Comparison of ENCODE assay signal across 17 cellular contexts in the genomic region with DNA sequence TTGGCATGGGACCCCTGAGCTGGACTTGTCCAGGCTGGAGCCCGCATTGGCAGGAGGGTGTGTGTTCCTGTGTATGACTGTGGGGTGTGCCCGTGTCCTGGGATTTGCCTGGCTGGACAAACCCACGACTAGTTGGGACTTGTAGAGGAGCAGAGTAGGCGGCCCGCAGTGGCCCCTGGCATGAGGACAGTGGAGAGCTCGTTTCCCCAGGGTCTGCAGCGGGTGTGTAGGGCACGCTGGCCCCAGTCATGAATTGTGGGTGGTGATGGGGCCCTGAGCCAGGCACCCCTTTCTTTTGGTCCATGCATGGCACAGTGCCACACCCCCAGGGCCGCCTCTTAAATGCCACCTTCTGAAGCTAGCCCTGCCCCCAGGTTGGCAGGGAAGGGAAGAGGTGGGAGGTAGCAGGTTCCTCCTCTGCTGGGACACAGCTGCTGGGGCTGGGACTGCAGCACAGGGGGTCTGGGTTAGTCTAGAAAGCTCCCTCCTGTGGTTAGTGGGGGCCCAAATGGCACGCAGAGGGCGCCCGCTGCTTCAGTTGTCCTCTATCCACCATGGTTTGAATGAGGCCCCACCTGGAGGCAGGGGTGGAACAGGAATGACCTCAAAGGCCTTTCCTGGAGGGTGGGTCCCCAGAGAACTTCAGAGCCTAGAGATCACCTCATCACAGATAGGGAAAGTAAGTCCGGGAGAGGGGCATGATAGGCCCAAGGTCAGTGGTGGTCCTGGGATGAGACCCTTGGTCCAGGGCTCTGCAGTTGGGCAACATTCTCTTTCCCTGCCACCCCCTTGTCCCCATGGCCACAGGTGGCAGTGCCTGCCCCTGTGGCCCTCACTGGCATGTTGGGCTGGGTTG. TPM values are rescaled to one million over a fixed set of nuclear protein-coding genes. Genes with fewer than 3 reads are reported as not detected.
DNase-seq lines count a peak whose midpoint lies in the region; TF ChIP-seq lines count a peak whose summit lies in the region.
"Had no signal": no experiment of that assay in that cellular context is flagged by ENCODE, and none has a peak within 500 bp of the region (broad histone marks: within the 10 kb centered on the region; RNA-seq: fewer than 3 reads in every experiment).

No MANE protein-coding gene starts in this region.

- H3K27me3 ChIP-seq in suprapubic skin, result no peaks in the 10 kb centered on the region
- H3K27me3 ChIP-seq: hepatocyte, SJSA1 had no signal

- H3K4me1 Mint-ChIP-seq in brain (peaks cover 80% of the 10 kb centered on the region), glutamatergic neuron (ENCODE audit: low read depth, unreplicated experiment) (peaks cover 34% of the 10 kb centered on the region)

- TF ChIP-seq CTCF in brain (conservative IDR thresholded peaks at IDR 0.05) (no peak), glutamatergic neuron (IDR thresholded peaks at IDR 0.05; ENCODE audit: partially characterized antibody, unreplicated experiment) (no peak), suprapubic skin (IDR thresholded peaks at IDR 0.05) (no peak)

- no peak for TF ChIP-seq POLR2A in suprapubic skin (IDR thresholded peaks at IDR 0.05)

- no peaks in the 10 kb centered on the region for H3K36me3 Mint-ChIP-seq in brain
- no peaks in the 10 kb centered on the region for H3K36me3 Mint-ChIP-seq in glutamatergic neuron (ENCODE audit: unreplicated experiment)

- TF ChIP-seq EP300 in suprapubic skin (IDR thresholded peaks at IDR 0.05), result no peak

- 55% methylated on average over 13 of the region's 13 CpGs for WGBS in suprapubic skin

- H3K4me3 Mint-ChIP-seq in brain (peak overlapping the region; percentile 28 to 56 (median 32)), glutamatergic neuron (ENCODE audit: unreplicated experiment) (peak overlapping the region; percentile 50)
- H3K4me3 Mint-ChIP-seq: activated naive CD8-positive, alpha-beta T cell treated with anti-CD3 and anti-CD28 coated beads, Interleukin-2, amount 50 U/mL, for 24 hours; activated T-cell treated with anti-CD3 and anti-CD28 coated beads, Interleukin-2, amount 50 U/mL, for 72 hours; CD4-positive, alpha-beta memory T cell had no signal

- no peaks in the 10 kb centered on the region for H3K9me3 ChIP-seq in suprapubic skin
- H3K9me3 ChIP-seq: left lung, SJSA1 had no signal

- peak overlapping the region; percentile 90 to 100 (median 97) for H3K27ac Mint-ChIP-seq in brain
- H3K27ac Mint-ChIP-seq in glutamatergic neuron (ENCODE audit: unreplicated experiment), result no peak overlapping the region
- H3K27ac Mint-ChIP-seq: activated naive CD8-positive, alpha-beta T cell treated with anti-CD3 and anti-CD28 coated beads, Interleukin-2, amount 50 U/mL, for 24 hours; activated T-cell treated with anti-CD3 and anti-CD28 coated beads, Interleukin-2, amount 50 U/mL, for 72 hours had no signal

- peaks cover 54% of the 10 kb centered on the region for H3K4me1 ChIP-seq in suprapubic skin
- H3K4me1 ChIP-seq: SJSA1 had no signal

- DNase-seq in NCI-H345 (lab: John Stamatoyannopoulos, UW) (peak; percentile 11), NCI-H345 treated with DMSO at 0.1 percent for 48 hours (lab: John Stamatoyannopoulos, UW; ENCODE audit: unreplicated experiment) (no peak), glutamatergic neuron (no peak), suprapubic skin (ENCODE audit: low spot score in 2 of 2) (peak in 1 of 2 donors; percentile 75), HEK293T (ENCODE audit: extremely low spot score) (no peak), NCI-H226 (no peak), NCI-H748 (lab: John Stamatoyannopoulos, UW; ENCODE audit: unreplicated experiment) (no peak)
- DNase-seq: activated naive CD8-positive, alpha-beta T cell treated with anti-CD3 and anti-CD28 coated beads, Interleukin-2, amount 50 U/mL, for 24 hours; activated T-cell treated with anti-CD3 and anti-CD28 coated beads, Interleukin-2, amount 50 U/mL, for 72 hours; CD4-positive, alpha-beta memory T cell; stimulated activated CD4-positive, alpha-beta T cell treated with anti-CD3 and anti-CD28 coated beads, Interleukin-15, amount 100 ng/mL, for 24 hours had no signal

- peaks cover 10% of the 10 kb centered on the region for H3K27me3 Mint-ChIP-seq in brain
- H3K27me3 Mint-ChIP-seq in glutamatergic neuron (ENCODE audit: unreplicated experiment), result peaks cover 29% of the 10 kb centered on the region
- H3K27me3 Mint-ChIP-seq: CD4-positive, alpha-beta memory T cell had no signal

- POLR2A ChIA-PET in HEK293T (lab: Yijun Ruan, JAX), result interaction anchor here (2.6 kb wide), 1 partner anchor 20 kb away, joined by 12 read pairs; no protein-coding TSS in a partner anchor

- CTCF ChIA-PET in HEK293T (lab: Yijun Ruan, JAX), result interaction anchor here (0.9 to 1.2 kb wide), 2 partner anchors 11 to 305 kb away, joined by 3 read pairs; no protein-coding TSS in a partner anchor

- H3K4me3 ChIP-seq in suprapubic skin, result no peak overlapping the region
- H3K4me3 ChIP-seq: coronary artery, hepatocyte, left lung, SJSA1 had no signal

- H3K9me3 Mint-ChIP-seq in brain, result no peaks in the 10 kb centered on the region
- H3K9me3 Mint-ChIP-seq in glutamatergic neuron (ENCODE audit: unreplicated experiment), result peaks cover 22% of the 10 kb centered on the region
- H3K9me3 Mint-ChIP-seq: activated naive CD8-positive, alpha-beta T cell treated with anti-CD3 and anti-CD28 coated beads, Interleukin-2, amount 50 U/mL, for 24 hours; activated T-cell treated with anti-CD3 and anti-CD28 coated beads, Interleukin-2, amount 50 U/mL, for 72 hours; CD4-positive, alpha-beta memory T cell had no signal

- H3K36me3 ChIP-seq in suprapubic skin, result peaks cover 6% of the 10 kb centered on the region
- H3K36me3 ChIP-seq: SJSA1 had no signal

- peak overlapping the region; percentile 17 for H3K27ac ChIP-seq in suprapubic skin
- H3K27ac ChIP-seq: coronary artery, hepatocyte, left lung, SJSA1 had no signal

TF ChIP-seq in HEK293T, 16 proteins besides CTCF, POLR2A, EP300 and RAD21:
- TF ChIP-seq, protein P1, sequence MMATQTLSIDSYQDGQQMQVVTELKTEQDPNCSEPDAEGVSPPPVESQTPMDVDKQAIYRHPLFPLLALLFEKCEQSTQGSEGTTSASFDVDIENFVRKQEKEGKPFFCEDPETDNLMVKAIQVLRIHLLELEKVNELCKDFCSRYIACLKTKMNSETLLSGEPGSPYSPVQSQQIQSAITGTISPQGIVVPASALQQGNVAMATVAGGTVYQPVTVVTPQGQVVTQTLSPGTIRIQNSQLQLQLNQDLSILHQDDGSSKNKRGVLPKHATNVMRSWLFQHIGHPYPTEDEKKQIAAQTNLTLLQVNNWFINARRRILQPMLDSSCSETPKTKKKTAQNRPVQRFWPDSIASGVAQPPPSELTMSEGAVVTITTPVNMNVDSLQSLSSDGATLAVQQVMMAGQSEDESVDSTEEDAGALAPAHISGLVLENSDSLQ (IDR thresholded peaks at IDR 0.05), result no peak
- TF ChIP-seq FOXM1 (IDR thresholded peaks at IDR 0.05; ENCODE audit: borderline replicate concordance), result no peak
- no peak for TF ChIP-seq TARDBP (IDR thresholded peaks at IDR 0.05)

RNA-seq across cellular contexts. Expression of gene CROCC, which starts 4.1 kb away (rescaled TPM):
- 29.1 TPM for polyA plus RNA-seq in brain (ENCODE audit: insufficient read depth, low read depth, low replicate concordance)
- total RNA-seq in glutamatergic neuron (ENCODE audit: unreplicated experiment) (50.9 TPM), suprapubic skin (10 to 100 TPM; 27.7 to 86.4 (median 60.2) TPM)

RNA-seq across cellular contexts. Expression of gene RNU1-2, which starts 30.1 kb away (rescaled TPM):
- polyA plus RNA-seq in brain (ENCODE audit: insufficient read depth, low read depth, low replicate concordance), result not detected
- total RNA-seq in glutamatergic neuron (ENCODE audit: unreplicated experiment) (3,598 TPM), suprapubic skin (under 1 TPM; under 0.01 TPM)
- polyA plus RNA-seq: CD4-positive, alpha-beta memory T cell; fibroblast of lung; hepatocyte had no signal

RNA-seq across cellular contexts. Expression of gene MFAP2, which starts 54.6 kb away (rescaled TPM):
- polyA plus RNA-seq in brain (ENCODE audit: insufficient read depth, low read depth, low replicate concordance), result 162 TPM
- 2.1 TPM for total RNA-seq in glutamatergic neuron (ENCODE audit: unreplicated experiment)
- 1 to 10 TPM; 5.6 to 8.3 (median 7.1) TPM for total RNA-seq in suprapubic skin
- total RNA-seq: CD4-positive, alpha-beta memory T cell had no signal
- polyA plus RNA-seq: CD4-positive, alpha-beta memory T cell had no signal

Comparison
In these comparisons a context has a peak if more than half of its experiments do, and no peak if none do; other contexts are left out.
1. RNA of gene RNU1-2, which starts 30.1 kb away (total RNA-seq): 3,598 TPM in glutamatergic neuron (single experiment); under 0.01 TPM in suprapubic skin; every median in the first group is over 1,000 times any median in the second.